Comparison of ENCODE assay signal across 34 cellular contexts in genomic region chr1:84278905-84279304, GRCh38. TPM values are rescaled to one million over a fixed set of nuclear protein-coding genes. Genes with fewer than 3 reads are reported as not detected.
DNase-seq lines count a peak whose midpoint lies in the region; ATAC-seq, FAIRE-seq and TF ChIP-seq lines count a peak whose summit lies in the region.
"Had no signal": no experiment of that assay in that cellular context is flagged by ENCODE, and none has a peak within 500 bp of the region (broad histone marks: within the 10 kb centered on the region; RNA-seq: fewer than 3 reads in every experiment).

No MANE protein-coding gene starts in this region.

- H3K4me1 Mint-ChIP-seq in type B pancreatic cell (ENCODE audit: unreplicated experiment): no peaks in the 10 kb centered on the region
- H3K4me1 Mint-ChIP-seq: activated naive CD8-positive, alpha-beta T cell treated with anti-CD3 and anti-CD28 coated beads, Interleukin-2, amount 50 U/mL, for 24 hours had no signal

- DNase-seq in Panc1 (ENCODE audit: low read depth, low spot score) (no peak), bronchial epithelial cell (ENCODE audit: low read depth) (no peak), right lobe of liver (no peak), type B pancreatic cell (ENCODE audit: extremely low spot score, unreplicated experiment) (no peak), NCI-H345 treated with DMSO at 0.1 percent for 48 hours (lab: John Stamatoyannopoulos, UW; ENCODE audit: unreplicated experiment) (no peak), NCI-H82 (lab: John Stamatoyannopoulos, UW) (no peak)
- DNase-seq: activated CD4-positive, alpha-beta memory T cell treated with anti-CD3 and anti-CD28 coated beads for 36 hours; activated CD4-positive, alpha-beta T cell treated with anti-CD3 and anti-CD28 coated beads for 1 hour; activated naive CD8-positive, alpha-beta T cell treated with anti-CD3 and anti-CD28 coated beads, Interleukin-2, amount 50 U/mL, for 24 hours; activated T-cell treated with anti-CD3 and anti-CD28 coated beads, Interleukin-2, amount 50 U/mL, for 72 hours; central memory CD4-positive, alpha-beta T cell; DMS153; foreskin fibroblast; head of caudate nucleus; kidney; lower lobe of right lung; NCI-H1417; NCI-H2107; NCI-H345; nephron progenitor cell; SK-N-SH; stimulated activated CD8-positive, alpha-beta memory T cell treated with anti-CD3 and anti-CD28 coated beads, Interleukin-4, amount 100 ng/mL, for 48 hours; stimulated activated naive CD8-positive, alpha-beta T cell treated with anti-CD3 and anti-CD28 coated beads, Interleukin-15, amount 100 ng/mL, for 72 hours; tibial artery had no signal

- WGBS in right lobe of liver (ENCODE audit: insufficient coverage, low coverage, low lambda C conversion rate, missing lambda C conversion rate): 4% methylated on average over 6 of the region's 7 CpGs

- no peaks in the 10 kb centered on the region for H3K27me3 Mint-ChIP-seq in type B pancreatic cell
- H3K27me3 Mint-ChIP-seq: activated naive CD8-positive, alpha-beta T cell treated with anti-CD3 and anti-CD28 coated beads, Interleukin-2, amount 50 U/mL, for 24 hours; dendritic cell treated with granulocyte-macrophage colony-stimulating factor and Interleukin-4, amounts not matched to agents 40 ng/mL and 50 ng/mL, for 4 days; stimulated activated naive CD8-positive, alpha-beta T cell treated with anti-CD3 and anti-CD28 coated beads, Interleukin-15, amount 100 ng/mL, for 72 hours had no signal

- H3K9me3 Mint-ChIP-seq in type B pancreatic cell: no peaks in the 10 kb centered on the region
- H3K9me3 Mint-ChIP-seq: activated CD4-positive, alpha-beta memory T cell treated with anti-CD3 and anti-CD28 coated beads for 36 hours; activated naive CD8-positive, alpha-beta T cell treated with anti-CD3 and anti-CD28 coated beads, Interleukin-2, amount 50 U/mL, for 24 hours; activated T-cell treated with anti-CD3 and anti-CD28 coated beads, Interleukin-2, amount 50 U/mL, for 72 hours; dendritic cell treated with granulocyte-macrophage colony-stimulating factor and Interleukin-4, amounts not matched to agents 40 ng/mL and 50 ng/mL, for 4 days had no signal

- FAIRE-seq in bronchial epithelial cell (lab: Jason Lieb, UNC): peak; percentile 36
- FAIRE-seq: GM12892, kidney had no signal

- H3K27me3 ChIP-seq in Panc1 (ENCODE audit: control insufficient read depth, insufficient read depth, low read length) (no peaks in the 10 kb centered on the region), bronchial epithelial cell (ENCODE audit: control insufficient read depth, insufficient read depth, low read length) (no peaks in the 10 kb centered on the region), right lobe of liver (no peaks in the 10 kb centered on the region)
- H3K27me3 ChIP-seq: BLaER1, tibial artery had no signal

- H3K36me3 Mint-ChIP-seq in type B pancreatic cell: peaks cover 4% of the 10 kb centered on the region
- H3K36me3 Mint-ChIP-seq: activated CD4-positive, alpha-beta memory T cell treated with anti-CD3 and anti-CD28 coated beads for 36 hours had no signal

- intact Hi-C loops in Panc1 (cut with micrococcal nuclease; ENCODE audit: unreplicated experiment) (no loop called here), right lobe of liver (cut with DNase I) (no loop called here)

- H3K4me3 ChIP-seq in Panc1 (ENCODE audit: low read depth in 2 of 2, low read length in 2 of 2): no peak overlapping the region
- no peak overlapping the region for H3K4me3 ChIP-seq in bronchial epithelial cell (ENCODE audit: low read depth, low read length)
- H3K4me3 ChIP-seq in right lobe of liver: no peak overlapping the region
- H3K4me3 ChIP-seq: BLaER1, HAP-1, lower lobe of right lung, smooth muscle cell, tibial artery had no signal

- POLR2A ChIA-PET in Panc1 (lab: Charles Lee): no interaction called here

- H3K4me3 Mint-ChIP-seq in type B pancreatic cell: no peak overlapping the region
- H3K4me3 Mint-ChIP-seq: activated CD4-positive, alpha-beta memory T cell treated with anti-CD3 and anti-CD28 coated beads for 36 hours; activated naive CD8-positive, alpha-beta T cell treated with anti-CD3 and anti-CD28 coated beads, Interleukin-2, amount 50 U/mL, for 24 hours; activated T-cell treated with anti-CD3 and anti-CD28 coated beads, Interleukin-2, amount 50 U/mL, for 72 hours; dendritic cell treated with granulocyte-macrophage colony-stimulating factor and Interleukin-4, amounts not matched to agents 40 ng/mL and 50 ng/mL, for 4 days; nephron progenitor cell; stimulated activated naive CD8-positive, alpha-beta T cell treated with anti-CD3 and anti-CD28 coated beads, Interleukin-15, amount 100 ng/mL, for 72 hours had no signal

- in situ Hi-C loops in Panc1 (cut with HindIII; ENCODE audit: low pct_unique_long_range_greater_than_20kb, low sequenced_read_pairs): no loop called here

- H3K9me3 ChIP-seq in Panc1 (ENCODE audit: control insufficient read depth, insufficient read depth, low read depth, low read length) (no peaks in the 10 kb centered on the region), right lobe of liver (no peaks in the 10 kb centered on the region)
- H3K9me3 ChIP-seq: BLaER1, HAP-1, lower lobe of right lung, SK-N-SH, tibial artery had no signal

- TF ChIP-seq POLR2A in right lobe of liver (IDR thresholded peaks at IDR 0.05): no peak

- ATAC-seq in Panc1: no peak
- ATAC-seq in right lobe of liver: peak; percentile 69 to 96 (median 80)
- ATAC-seq in GM18502 (IDR thresholded peaks at IDR 0.05; ENCODE audit: poor library complexity, unreplicated experiment): no peak
- ATAC-seq: activated naive CD8-positive, alpha-beta T cell treated with anti-CD3 and anti-CD28 coated beads, Interleukin-2, amount 50 U/mL, for 24 hours; activated T-cell treated with anti-CD3 and anti-CD28 coated beads, Interleukin-2, amount 50 U/mL, for 72 hours; esophagus mucosa; lower lobe of right lung; stimulated activated naive CD8-positive, alpha-beta T cell treated with anti-CD3 and anti-CD28 coated beads, Interleukin-15, amount 100 ng/mL, for 72 hours had no signal

- peak; percentile 7; the same call in 1 of the 2 replicates for TF ChIP-seq CTCF in Panc1 (IDR thresholded peaks at IDR 0.05)
- TF ChIP-seq CTCF in bronchial epithelial cell (IDR thresholded peaks at IDR 0.05; ENCODE audit: insufficient read depth, low read length, severe bottlenecking): no peak
- TF ChIP-seq CTCF in right lobe of liver (IDR thresholded peaks at IDR 0.05): no peak
- TF ChIP-seq CTCF in type B pancreatic cell (conservative IDR thresholded peaks at IDR 0.05): no peak

- no peak overlapping the region for H3K27ac ChIP-seq in Panc1 (ENCODE audit: low read length)
- no peak overlapping the region for H3K27ac ChIP-seq in right lobe of liver
- H3K27ac ChIP-seq: BLaER1, HL-60, lower lobe of right lung, parathyroid adenoma, tibial artery had no signal

- CTCF ChIA-PET in Panc1 (lab: Charles Lee): no interaction called here

- peak overlapping the region; percentile 39 for H3K27ac Mint-ChIP-seq in type B pancreatic cell
- H3K27ac Mint-ChIP-seq: activated CD4-positive, alpha-beta memory T cell treated with anti-CD3 and anti-CD28 coated beads for 36 hours; activated naive CD8-positive, alpha-beta T cell treated with anti-CD3 and anti-CD28 coated beads, Interleukin-2, amount 50 U/mL, for 24 hours; activated T-cell treated with anti-CD3 and anti-CD28 coated beads, Interleukin-2, amount 50 U/mL, for 72 hours; dendritic cell treated with granulocyte-macrophage colony-stimulating factor and Interleukin-4, amounts not matched to agents 40 ng/mL and 50 ng/mL, for 4 days; nephron progenitor cell had no signal

- H3K4me1 ChIP-seq in Panc1 (ENCODE audit: control insufficient read depth, insufficient read depth, low read length) (no peaks in the 10 kb centered on the region), right lobe of liver (no peaks in the 10 kb centered on the region)
- H3K4me1 ChIP-seq: BLaER1, HAP-1, lower lobe of right lung, parathyroid adenoma, tibial artery had no signal

- no TSS peak for BruUV-seq in Panc1 (replicated peaks; lab: Mats Ljungman, UMichigan)

- H3K36me3 ChIP-seq in Panc1 (ENCODE audit: control insufficient read depth, insufficient read depth, low read length): no peaks in the 10 kb centered on the region
- H3K36me3 ChIP-seq in bronchial epithelial cell (ENCODE audit: control insufficient read depth, insufficient read depth, low read length): no peaks in the 10 kb centered on the region
- H3K36me3 ChIP-seq in right lobe of liver: no peaks in the 10 kb centered on the region
- H3K36me3 ChIP-seq: BLaER1, HAP-1, lower lobe of right lung, tibial artery had no signal

RNA-seq across cellular contexts. Expression of gene SAMD13, which starts 22.6 kb away (rescaled TPM):
- total RNA-seq in Panc1 (2021; ENCODE audit: unreplicated experiment) (2.2 TPM), bronchial epithelial cell (0.26 and 0.77 TPM in 2 replicates), right lobe of liver (under 1 TPM in 3 of 6 experiments, not detected in 3; 0.40 to 0.68 (median 0.47) TPM), type B pancreatic cell (ENCODE audit: low replicate concordance) (3.6 and 6.0 TPM in 2 replicates)
- 1.0 TPM for polyA plus RNA-seq in Panc1 (2012; ENCODE audit: insufficient read length)
- total RNA-seq: T-helper 1 cell treated with Interleukin-12 subunit alpha and Interleukin-12 subunit beta and Interleukin-4 antibody, amounts not matched to agents 30 ng/mL and 1 ng/mL, for 36 hours had no signal

Comparison
In these comparisons a context has a peak if more than half of its experiments do, and no peak if none do; other contexts are left out.
1. ATAC-seq: peak in right lobe of liver (4 of 4); none in Panc1 (single experiment) and GM18502 (single experiment).